In genomic region chr1:93447481-93448291, GRCh38 we compare ENCODE assay signal across 8 cellular contexts. TPM values are rescaled to one million over a fixed set of nuclear protein-coding genes. Genes with fewer than 3 reads are reported as not detected.
DNase-seq lines count a peak whose midpoint lies in the region; ATAC-seq and TF ChIP-seq lines count a peak whose summit lies in the region.

Gene FNBP1L, plus strand, starts transcription at chr1:93448118. Its CDS starts 164 bp downstream, at chr1:93448282.

- CTCF ChIA-PET in activated CD8-positive, alpha-beta T cell treated with anti-CD3 and anti-CD28 coated beads for 36 hours (lab: Charles Lee), result interaction anchor here (1.1 to 3.7 kb wide), 8 partner anchors 10 to 397 kb away, joined by 3 to 17 read pairs (median 4); no protein-coding TSS in a partner anchor

- peaks cover 50% of the 10 kb centered on the region for H3K27me3 Mint-ChIP-seq in activated CD8-positive, alpha-beta T cell treated with anti-CD3 and anti-CD28 coated beads for 36 hours
- H3K27me3 Mint-ChIP-seq in effector memory CD8-positive, alpha-beta T cell, result peaks cover 54 to 66% of the 10 kb centered on the region in 2 donors

- TF ChIP-seq CTCF in activated CD8-positive, alpha-beta T cell treated with anti-CD3 and anti-CD28 coated beads for 36 hours (IDR thresholded peaks at IDR 0.05), result no peak

- ATAC-seq in activated CD8-positive, alpha-beta T cell treated with anti-CD3 and anti-CD28 coated beads for 36 hours, result peak; percentile 83
- peak; percentile 79 for ATAC-seq in effector memory CD8-positive, alpha-beta T cell (replicated peaks)
- no peak for ATAC-seq in GM21367 (IDR thresholded peaks at IDR 0.05; ENCODE audit: unreplicated experiment)

- H3K9me3 Mint-ChIP-seq in activated CD8-positive, alpha-beta T cell treated with anti-CD3 and anti-CD28 coated beads for 36 hours, result no peaks in the 10 kb centered on the region
- H3K9me3 Mint-ChIP-seq in effector memory CD8-positive, alpha-beta T cell, result no peaks in the 10 kb centered on the region

- H3K4me3 Mint-ChIP-seq in activated CD8-positive, alpha-beta T cell treated with anti-CD3 and anti-CD28 coated beads for 36 hours, result peak within 1 kb of the TSS; percentile 77
- peak within 1 kb of the TSS; percentile 89 to 90 for H3K4me3 Mint-ChIP-seq in effector memory CD8-positive, alpha-beta T cell

- no peaks in the 10 kb centered on the region for H3K36me3 Mint-ChIP-seq in activated CD8-positive, alpha-beta T cell treated with anti-CD3 and anti-CD28 coated beads for 36 hours (ENCODE audit: low read depth)
- H3K36me3 Mint-ChIP-seq in effector memory CD8-positive, alpha-beta T cell (ENCODE audit: insufficient read depth), result no peaks in the 10 kb centered on the region

- intact Hi-C loops in activated CD8-positive, alpha-beta T cell treated with anti-CD3 and anti-CD28 coated beads for 36 hours (cut with micrococcal nuclease), result no loop called here

- H3K27ac Mint-ChIP-seq in activated CD8-positive, alpha-beta T cell treated with anti-CD3 and anti-CD28 coated beads for 36 hours, result no peak within 1 kb of the TSS
- peak within 1 kb of the TSS in 1 of 2 donors; percentile 69 for H3K27ac Mint-ChIP-seq in effector memory CD8-positive, alpha-beta T cell

- peak; percentile 81 to 88 for DNase-seq in NCI-H2081 (lab: John Stamatoyannopoulos, UW)
- no peak for DNase-seq in NCI-H2081 treated with DMSO at 0.1 percent for 48 hours (lab: John Stamatoyannopoulos, UW)
- DNase-seq in NCI-H510A treated with DMSO at 0.1 percent for 48 hours (lab: John Stamatoyannopoulos, UW), result peak; percentile 94
- DNase-seq in activated CD8-positive, alpha-beta T cell treated with anti-CD3 and anti-CD28 coated beads for 36 hours, result peak; percentile 61
- peak in 2 of 3 experiments; percentile 18 to 25 for DNase-seq in effector memory CD8-positive, alpha-beta T cell
- DNase-seq in medulla oblongata (ENCODE audit: extremely low spot score), result peak; percentile 69
- DNase-seq in stimulated activated CD4-positive, alpha-beta T cell treated with anti-CD3 and anti-CD28 coated beads, TNF-alpha, amount 100 ng/mL, for 4 hours (ENCODE audit: low read depth in 3 of 3), result peak; percentile 41 to 51 (median 42)

- POLR2A ChIA-PET in activated CD8-positive, alpha-beta T cell treated with anti-CD3 and anti-CD28 coated beads for 36 hours (lab: Charles Lee), result interaction anchor here (0.6 kb wide), 1 partner anchor 590 kb away, joined by 3 read pairs; no protein-coding TSS in a partner anchor

- peaks cover 12% of the 10 kb centered on the region for H3K4me1 Mint-ChIP-seq in activated CD8-positive, alpha-beta T cell treated with anti-CD3 and anti-CD28 coated beads for 36 hours (ENCODE audit: low read depth)
- H3K4me1 Mint-ChIP-seq in effector memory CD8-positive, alpha-beta T cell (ENCODE audit: low read depth in 2 of 2), result peaks cover 10 to 18% of the 10 kb centered on the region in 2 donors

RNA-seq across cellular contexts. Expression of gene FNBP1L, which starts in this region (rescaled TPM):
- under 1 TPM; 0.20 to 0.25 TPM for total RNA-seq in activated CD8-positive, alpha-beta T cell treated with anti-CD3 and anti-CD28 coated beads for 36 hours

Comparison
In these comparisons a context has a peak if more than half of its experiments do, and no peak if none do; other contexts are left out.
1. Peak in DNase-seq and ATAC-seq in activated CD8-positive, alpha-beta T cell treated with anti-CD3 and anti-CD28 coated beads for 36 hours; RNA of the gene not detected or under 1 TPM.